ENCODE assay signal across 2 cellular contexts in genomic region chr6:42188406-42188805, GRCh38.
A peak's percentile ranks its signal among the peaks of the same experiment; 100 is the strongest.
TF ChIP-seq lines count a peak whose summit lies in the region.

No MANE protein-coding gene starts in this region.

TF ChIP-seq in IMR-90, 13 proteins besides CTCF, POLR2A, EP300 and RAD21:
- TF ChIP-seq USF2 (IDR thresholded peaks at IDR 0.05; ENCODE audit: low read depth, low read length) (no peak), RCOR1 (IDR thresholded peaks at IDR 0.05; ENCODE audit: insufficient replicate concordance, low read length) (no peak), MAZ (IDR thresholded peaks at IDR 0.05; ENCODE audit: borderline replicate concordance, low read depth, low read length) (no peak), CHD1 (IDR thresholded peaks at IDR 0.05; ENCODE audit: low read depth, low read length) (no peak), MXI1 (IDR thresholded peaks at IDR 0.05; ENCODE audit: borderline replicate concordance, low read depth, low read length) (no peak)
- TF ChIP-seq, protein P1, sequence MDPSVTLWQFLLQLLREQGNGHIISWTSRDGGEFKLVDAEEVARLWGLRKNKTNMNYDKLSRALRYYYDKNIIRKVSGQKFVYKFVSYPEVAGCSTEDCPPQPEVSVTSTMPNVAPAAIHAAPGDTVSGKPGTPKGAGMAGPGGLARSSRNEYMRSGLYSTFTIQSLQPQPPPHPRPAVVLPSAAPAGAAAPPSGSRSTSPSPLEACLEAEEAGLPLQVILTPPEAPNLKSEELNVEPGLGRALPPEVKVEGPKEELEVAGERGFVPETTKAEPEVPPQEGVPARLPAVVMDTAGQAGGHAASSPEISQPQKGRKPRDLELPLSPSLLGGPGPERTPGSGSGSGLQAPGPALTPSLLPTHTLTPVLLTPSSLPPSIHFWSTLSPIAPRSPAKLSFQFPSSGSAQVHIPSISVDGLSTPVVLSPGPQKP (IDR thresholded peaks at IDR 0.05; ENCODE audit: borderline replicate concordance, low read depth, low read length): no peak

TF ChIP-seq in K562, 482 proteins besides CTCF, POLR2A, EP300 and RAD21:
- no peak for TF ChIP-seq U2AF1 (optimal IDR thresholded peaks at IDR 0.05; ENCODE audit: low read depth, low read length)
- TF ChIP-seq, protein P2, sequence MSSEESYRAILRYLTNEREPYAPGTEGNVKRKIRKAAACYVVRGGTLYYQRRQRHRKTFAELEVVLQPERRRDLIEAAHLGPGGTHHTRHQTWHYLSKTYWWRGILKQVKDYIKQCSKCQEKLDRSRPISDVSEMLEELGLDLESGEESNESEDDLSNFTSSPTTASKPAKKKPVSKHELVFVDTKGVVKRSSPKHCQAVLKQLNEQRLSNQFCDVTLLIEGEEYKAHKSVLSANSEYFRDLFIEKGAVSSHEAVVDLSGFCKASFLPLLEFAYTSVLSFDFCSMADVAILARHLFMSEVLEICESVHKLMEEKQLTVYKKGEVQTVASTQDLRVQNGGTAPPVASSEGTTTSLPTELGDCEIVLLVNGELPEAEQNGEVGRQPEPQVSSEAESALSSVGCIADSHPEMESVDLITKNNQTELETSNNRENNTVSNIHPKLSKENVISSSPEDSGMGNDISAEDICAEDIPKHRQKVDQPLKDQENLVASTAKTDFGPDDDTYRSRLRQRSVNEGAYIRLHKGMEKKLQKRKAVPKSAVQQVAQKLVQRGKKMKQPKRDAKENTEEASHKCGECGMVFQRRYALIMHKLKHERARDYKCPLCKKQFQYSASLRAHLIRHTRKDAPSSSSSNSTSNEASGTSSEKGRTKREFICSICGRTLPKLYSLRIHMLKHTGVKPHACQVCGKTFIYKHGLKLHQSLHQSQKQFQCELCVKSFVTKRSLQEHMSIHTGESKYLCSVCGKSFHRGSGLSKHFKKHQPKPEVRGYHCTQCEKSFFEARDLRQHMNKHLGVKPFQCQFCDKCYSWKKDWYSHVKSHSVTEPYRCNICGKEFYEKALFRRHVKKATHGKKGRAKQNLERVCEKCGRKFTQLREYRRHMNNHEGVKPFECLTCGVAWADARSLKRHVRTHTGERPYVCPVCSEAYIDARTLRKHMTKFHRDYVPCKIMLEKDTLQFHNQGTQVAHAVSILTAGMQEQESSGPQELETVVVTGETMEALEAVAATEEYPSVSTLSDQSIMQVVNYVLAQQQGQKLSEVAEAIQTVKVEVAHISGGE (CRISPR knock-in tag; IDR thresholded peaks at IDR 0.05): no peak
- TF ChIP-seq ZNF347 (CRISPR knock-in tag; IDR thresholded peaks at IDR 0.05; ENCODE audit: low read depth): no peak
- no peak for TF ChIP-seq FOXP1 (CRISPR knock-in tag; IDR thresholded peaks at IDR 0.05)
- TF ChIP-seq GATA2 (CRISPR knock-in tag; IDR thresholded peaks at IDR 0.05): peak; percentile 39; the same call in 1 of the 2 replicates
- no peak for TF ChIP-seq ELF4 (CRISPR knock-in tag; IDR thresholded peaks at IDR 0.05)
- no peak for TF ChIP-seq SREBF2 (CRISPR knock-in tag; IDR thresholded peaks at IDR 0.05)
- no peak for TF ChIP-seq ZNF695 (CRISPR knock-in tag; IDR thresholded peaks at IDR 0.05)
- TF ChIP-seq, protein P3, sequence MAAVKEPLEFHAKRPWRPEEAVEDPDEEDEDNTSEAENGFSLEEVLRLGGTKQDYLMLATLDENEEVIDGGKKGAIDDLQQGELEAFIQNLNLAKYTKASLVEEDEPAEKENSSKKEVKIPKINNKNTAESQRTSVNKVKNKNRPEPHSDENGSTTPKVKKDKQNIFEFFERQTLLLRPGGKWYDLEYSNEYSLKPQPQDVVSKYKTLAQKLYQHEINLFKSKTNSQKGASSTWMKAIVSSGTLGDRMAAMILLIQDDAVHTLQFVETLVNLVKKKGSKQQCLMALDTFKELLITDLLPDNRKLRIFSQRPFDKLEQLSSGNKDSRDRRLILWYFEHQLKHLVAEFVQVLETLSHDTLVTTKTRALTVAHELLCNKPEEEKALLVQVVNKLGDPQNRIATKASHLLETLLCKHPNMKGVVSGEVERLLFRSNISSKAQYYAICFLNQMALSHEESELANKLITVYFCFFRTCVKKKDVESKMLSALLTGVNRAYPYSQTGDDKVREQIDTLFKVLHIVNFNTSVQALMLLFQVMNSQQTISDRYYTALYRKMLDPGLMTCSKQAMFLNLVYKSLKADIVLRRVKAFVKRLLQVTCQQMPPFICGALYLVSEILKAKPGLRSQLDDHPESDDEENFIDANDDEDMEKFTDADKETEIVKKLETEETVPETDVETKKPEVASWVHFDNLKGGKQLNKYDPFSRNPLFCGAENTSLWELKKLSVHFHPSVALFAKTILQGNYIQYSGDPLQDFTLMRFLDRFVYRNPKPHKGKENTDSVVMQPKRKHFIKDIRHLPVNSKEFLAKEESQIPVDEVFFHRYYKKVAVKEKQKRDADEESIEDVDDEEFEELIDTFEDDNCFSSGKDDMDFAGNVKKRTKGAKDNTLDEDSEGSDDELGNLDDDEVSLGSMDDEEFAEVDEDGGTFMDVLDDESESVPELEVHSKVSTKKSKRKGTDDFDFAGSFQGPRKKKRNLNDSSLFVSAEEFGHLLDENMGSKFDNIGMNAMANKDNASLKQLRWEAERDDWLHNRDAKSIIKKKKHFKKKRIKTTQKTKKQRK (IDR thresholded peaks at IDR 0.05; ENCODE audit: borderline replicate concordance, low read depth, low read length): 0 out of 2 replicates have a peak, but pooled peaks have one; percentile 21
